Comparison of ENCODE assay signal across 8 cellular contexts in the genomic region with DNA sequence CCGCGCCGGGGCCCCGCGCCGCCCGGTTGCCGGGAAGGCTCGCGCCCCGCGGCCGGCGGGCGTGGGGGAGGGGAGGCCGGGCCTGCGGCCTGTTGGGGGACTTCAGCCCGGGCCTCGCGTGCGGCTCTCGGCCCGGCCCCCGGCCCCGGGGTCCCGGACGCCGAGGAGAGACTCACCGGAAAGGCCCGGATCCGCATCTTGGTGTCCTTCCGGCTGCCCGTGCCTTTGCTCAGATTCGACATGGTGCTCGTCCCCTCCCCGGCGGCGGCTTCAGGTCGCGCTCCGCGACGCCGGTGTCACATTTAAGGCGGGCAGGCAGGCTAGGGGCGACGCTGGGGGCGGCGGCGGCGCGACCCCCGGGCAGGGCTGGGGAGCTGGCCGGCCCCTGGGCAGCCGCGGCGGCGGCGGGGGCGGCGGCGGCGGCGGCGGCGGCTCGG. TPM values are rescaled to one million over a fixed set of nuclear protein-coding genes. Genes with fewer than 3 reads are reported as not detected.
DNase-seq lines count a peak whose midpoint lies in the region; ATAC-seq and TF ChIP-seq lines count a peak whose summit lies in the region.

No MANE protein-coding gene starts in this region.

- peak overlapping the region; percentile 78 to 86 for H3K4me3 Mint-ChIP-seq in H9
- H3K4me3 Mint-ChIP-seq in activated CD8-positive, alpha-beta T cell treated with anti-CD3 and anti-CD28 coated beads for 36 hours: peak overlapping the region; percentile 95
- H3K4me3 Mint-ChIP-seq in stimulated activated memory B cell treated with anti-CD40 and anti-IgM and Interleukin-4, amounts not matched to agents 10 μg/mL and 1 μg/mL and 100 μg/mL, for 72 hours: peak overlapping the region; percentile 90

- H2BK5ac ChIP-seq in H9 (ENCODE audit: insufficient read length, low read length): no peak overlapping the region

- H3K9me3 ChIP-seq in H9 (ENCODE audit: control insufficient read depth, low read depth, low read length): no peaks in the 10 kb centered on the region
- H3K9me3 ChIP-seq in MG63: no peaks in the 10 kb centered on the region
- H3K9me3 ChIP-seq in mucosa of descending colon: no peaks in the 10 kb centered on the region

- no peaks in the 10 kb centered on the region for H3K9me3 Mint-ChIP-seq in H9
- no peaks in the 10 kb centered on the region for H3K9me3 Mint-ChIP-seq in activated CD8-positive, alpha-beta T cell treated with anti-CD3 and anti-CD28 coated beads for 36 hours
- H3K9me3 Mint-ChIP-seq in stimulated activated memory B cell treated with anti-CD40 and anti-IgM and Interleukin-4, amounts not matched to agents 10 μg/mL and 1 μg/mL and 100 μg/mL, for 72 hours: no peaks in the 10 kb centered on the region

- no peaks in the 10 kb centered on the region for H3K27me3 ChIP-seq in H9 (ENCODE audit: insufficient read depth, low read length)
- H3K27me3 ChIP-seq in MG63: no peaks in the 10 kb centered on the region

- H2AK5ac ChIP-seq in H9 (ENCODE audit: insufficient read length, low read length): no peak overlapping the region

- H3K4me2 ChIP-seq in H9 (ENCODE audit: insufficient read depth, insufficient read length, low read length): peak overlapping the region; percentile 80

- H3K27ac ChIP-seq in H9 (ENCODE audit: insufficient read length, low read depth, low read length): no peak overlapping the region

- H3K18ac ChIP-seq in H9 (ENCODE audit: insufficient read length, low read depth, low read length): peak overlapping the region; percentile 85

- peaks cover 35 to 40% of the 10 kb centered on the region in 2 experiments for H3K4me1 Mint-ChIP-seq in H9
- peaks cover 34% of the 10 kb centered on the region for H3K4me1 Mint-ChIP-seq in activated CD8-positive, alpha-beta T cell treated with anti-CD3 and anti-CD28 coated beads for 36 hours (ENCODE audit: low read depth)
- peaks cover 27% of the 10 kb centered on the region for H3K4me1 Mint-ChIP-seq in stimulated activated memory B cell treated with anti-CD40 and anti-IgM and Interleukin-4, amounts not matched to agents 10 μg/mL and 1 μg/mL and 100 μg/mL, for 72 hours

- H3K14ac ChIP-seq in H9 (ENCODE audit: insufficient read depth, low read length): peak overlapping the region; percentile 91

- peak overlapping the region; percentile 82 for H3K9ac ChIP-seq in H9 (ENCODE audit: extremely low read depth, insufficient read length, low read length)

- DNase-seq in NCI-H1417 (lab: John Stamatoyannopoulos, UW): peak; percentile 9 to 73 (median 71)
- no peak for DNase-seq in NCI-H1417 treated with DMSO at 0.1 percent for 48 hours (lab: John Stamatoyannopoulos, UW)
- peak; percentile 38 for DNase-seq in H9
- peak; percentile 49 for DNase-seq in MG63
- DNase-seq in activated CD8-positive, alpha-beta T cell treated with anti-CD3 and anti-CD28 coated beads for 36 hours: peak; percentile 72
- DNase-seq in effector CD8-positive, alpha-beta T cell (lab: John Stamatoyannopoulos, UW): peak; percentile 39
- DNase-seq in mucosa of descending colon: peak in 2 of 3 donors; percentile 62 to 86

- H4K8ac ChIP-seq in H9 (replicated peaks; ENCODE audit: insufficient read length, low read depth, low read length): no peak overlapping the region

- no peak overlapping the region for H2AFZ ChIP-seq in H9 (ENCODE audit: low read length)

- H4K20me1 ChIP-seq in H9 (ENCODE audit: control insufficient read depth, insufficient read depth, insufficient read length): no peaks in the 10 kb centered on the region

- peaks cover 32% of the 10 kb centered on the region for H3K79me2 ChIP-seq in H9 (ENCODE audit: insufficient read depth, low read length)

- H3K4me3 ChIP-seq in MG63: peak overlapping the region; percentile 81
- H3K4me3 ChIP-seq in mucosa of descending colon: peak overlapping the region; percentile 81

- no peak overlapping the region for H3K23ac ChIP-seq in H9 (ENCODE audit: insufficient read length, low read depth, low read length)

- H3T11ph ChIP-seq in H9 (ENCODE audit: low read length): no peak overlapping the region

- H3K4me1 ChIP-seq in H9 (ENCODE audit: insufficient read depth, low read length) (peaks cover 4% of the 10 kb centered on the region; the same call in 1 of the 2 replicates), mucosa of descending colon (ENCODE audit: low read depth) (peaks cover 18% of the 10 kb centered on the region)

- POLR2A ChIA-PET in activated CD8-positive, alpha-beta T cell treated with anti-CD3 and anti-CD28 coated beads for 36 hours (lab: Charles Lee): interaction anchor here (1.0 to 2.4 kb wide), 7 partner anchors 9 to 184 kb away, joined by 3 to 11 read pairs (median 3); no protein-coding TSS in a partner anchor

- ATAC-seq in activated CD8-positive, alpha-beta T cell treated with anti-CD3 and anti-CD28 coated beads for 36 hours: peak; percentile 26
- ATAC-seq in mucosa of descending colon: no peak
- peak; percentile 63 for ATAC-seq in stimulated activated memory B cell treated with anti-CD40 and anti-IgM and Interleukin-4, amounts not matched to agents 10 μg/mL and 1 μg/mL and 100 μg/mL, for 72 hours

- no peak overlapping the region for H2BK15ac ChIP-seq in H9 (ENCODE audit: low read depth, low read length)

- no peak for TF ChIP-seq CTCF in H9 (conservative IDR thresholded peaks at IDR 0.05)
- no peak for TF ChIP-seq CTCF in activated CD8-positive, alpha-beta T cell treated with anti-CD3 and anti-CD28 coated beads for 36 hours (IDR thresholded peaks at IDR 0.05)
- TF ChIP-seq CTCF in mucosa of descending colon (IDR thresholded peaks at IDR 0.05): no peak

- no peaks in the 10 kb centered on the region for H3K27me3 Mint-ChIP-seq in H9 (ENCODE audit: low read depth)
- H3K27me3 Mint-ChIP-seq in activated CD8-positive, alpha-beta T cell treated with anti-CD3 and anti-CD28 coated beads for 36 hours: no peaks in the 10 kb centered on the region
- H3K27me3 Mint-ChIP-seq in stimulated activated memory B cell treated with anti-CD40 and anti-IgM and Interleukin-4, amounts not matched to agents 10 μg/mL and 1 μg/mL and 100 μg/mL, for 72 hours: no peaks in the 10 kb centered on the region

- no peak overlapping the region for H2BK20ac ChIP-seq in H9 (ENCODE audit: low read depth, low read length, poor library complexity, severe bottlenecking)

- no peak overlapping the region; a peak in 2 of 7 replicates for H3K27ac Mint-ChIP-seq in H9
- peak overlapping the region; percentile 88 for H3K27ac Mint-ChIP-seq in activated CD8-positive, alpha-beta T cell treated with anti-CD3 and anti-CD28 coated beads for 36 hours
- H3K27ac Mint-ChIP-seq in stimulated activated memory B cell treated with anti-CD40 and anti-IgM and Interleukin-4, amounts not matched to agents 10 μg/mL and 1 μg/mL and 100 μg/mL, for 72 hours: peak overlapping the region; percentile 97

- peaks cover 5% of the 10 kb centered on the region for H3K23me2 ChIP-seq in H9 (ENCODE audit: insufficient read length, low read depth, low read length, poor library complexity, severe bottlenecking)

- no peak overlapping the region for H2BK12ac ChIP-seq in H9 (ENCODE audit: insufficient read length, low read depth, low read length)

- H3K79me1 ChIP-seq in H9 (ENCODE audit: insufficient read depth, low read depth, low read length, poor library complexity, severe bottlenecking): peaks cover 2% of the 10 kb centered on the region

- no peak overlapping the region for H2BK120ac ChIP-seq in H9 (ENCODE audit: low read depth, low read length, poor library complexity, severe bottlenecking)

- H3K4ac ChIP-seq in H9 (ENCODE audit: low read depth, low read length): no peak overlapping the region

- no CpG with 5 or more reads among the region's 67 CpGs for WGBS in H9 (ENCODE audit: extremely low coverage, insufficient read length, low lambda C conversion rate)

- peaks cover 6 to 15% (median 9%) of the 10 kb centered on the region in 3 experiments; a peak in 6 of 7 replicates for H3K36me3 Mint-ChIP-seq in H9 (ENCODE audit: insufficient read depth in 1 of 3, low read depth in 3 of 3)
- H3K36me3 Mint-ChIP-seq in activated CD8-positive, alpha-beta T cell treated with anti-CD3 and anti-CD28 coated beads for 36 hours (ENCODE audit: low read depth): peaks cover 24% of the 10 kb centered on the region
- H3K36me3 Mint-ChIP-seq in stimulated activated memory B cell treated with anti-CD40 and anti-IgM and Interleukin-4, amounts not matched to agents 10 μg/mL and 1 μg/mL and 100 μg/mL, for 72 hours: peaks cover 14% of the 10 kb centered on the region

- no peak overlapping the region for H4K5ac ChIP-seq in H9 (ENCODE audit: insufficient read length, low read depth, low read length)

- H3K56ac ChIP-seq in H9 (ENCODE audit: insufficient read length, low read depth, low read length): no peak overlapping the region

- H3K36me3 ChIP-seq in MG63 (peaks cover 13% of the 10 kb centered on the region; the same call in 1 of the 2 replicates), mucosa of descending colon (ENCODE audit: low read depth) (no peaks in the 10 kb centered on the region)

- H4K91ac ChIP-seq in H9 (ENCODE audit: insufficient read length, low read depth, low read length): no peak overlapping the region

- CTCF ChIA-PET in activated CD8-positive, alpha-beta T cell treated with anti-CD3 and anti-CD28 coated beads for 36 hours (lab: Charles Lee): interaction anchor here (1.1 to 1.2 kb wide), 2 partner anchors 14 to 64 kb away, joined by 3 to 4 read pairs; no protein-coding TSS in a partner anchor

- intact Hi-C loops in activated CD8-positive, alpha-beta T cell treated with anti-CD3 and anti-CD28 coated beads for 36 hours (cut with micrococcal nuclease): loop anchor here (5.0 kb wide), 1 partner anchor 62 kb away; no protein-coding TSS in a partner anchor
- intact Hi-C loops in mucosa of descending colon (cut with DNase I, micrococcal nuclease): no loop called here

RNA-seq across cellular contexts. Expression of a gene that starts 0.4 kb away (rescaled TPM):
- total RNA-seq in H9 (2021) (108 and 114 TPM in 2 replicates), mucosa of descending colon (10 to 100 TPM; 77.3 to 83.5 (median 79.0) TPM)
- total RNA-seq in MG63 (2014; rRNA removed; shearing (Covaris generic); ENCODE audit: low replicate concordance): 55.6 and 68.9 TPM in 2 replicates
- 10 to 100 TPM; 75.0 to 76.7 TPM for total RNA-seq in activated CD8-positive, alpha-beta T cell treated with anti-CD3 and anti-CD28 coated beads for 36 hours

Comparison
In these comparisons a context has a peak if more than half of its experiments do, and no peak if none do; other contexts are left out.
1. H3K27ac Mint-ChIP-seq: peak in activated CD8-positive, alpha-beta T cell treated with anti-CD3 and anti-CD28 coated beads for 36 hours (single experiment) and stimulated activated memory B cell treated with anti-CD40 and anti-IgM and Interleukin-4, amounts not matched to agents 10 μg/mL and 1 μg/mL and 100 μg/mL, for 72 hours (single experiment); none in H9 (0 of 3).
2. Peak in every context shown above with its lines, with median percentiles within 50 percentile points of each other: H3K4me3 Mint-ChIP-seq.